ENCODE assay signal across 34 cellular contexts in the genomic region with DNA sequence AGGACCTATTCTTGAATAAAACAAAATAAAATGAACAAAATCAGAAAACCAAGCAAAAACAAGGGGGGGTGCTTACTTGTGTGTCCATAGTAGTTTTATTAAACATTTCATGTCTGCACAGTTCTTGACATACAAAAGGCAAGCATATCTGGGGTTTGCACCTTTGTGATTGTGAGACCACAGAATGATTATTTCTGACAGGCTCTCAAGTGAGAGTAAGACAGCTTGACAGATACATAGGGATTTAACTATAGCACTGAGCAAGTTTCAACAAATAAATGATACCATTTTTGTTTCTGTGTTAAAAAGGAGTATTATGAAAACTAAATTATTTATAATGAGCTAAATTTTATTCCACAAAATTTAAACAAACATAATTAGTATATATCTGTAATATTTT.
DNase-seq lines count a peak whose midpoint lies in the region; ATAC-seq, FAIRE-seq and TF ChIP-seq lines count a peak whose summit lies in the region.
"Had no signal": no experiment of that assay in that cellular context is flagged by ENCODE, and none has a peak within 500 bp of the region (broad histone marks: within the 10 kb centered on the region; RNA-seq: fewer than 3 reads in every experiment).

No MANE protein-coding gene starts in this region.

- peak; percentile 74 for FAIRE-seq in A204.1 (lab: Jason Lieb, UNC)
- FAIRE-seq: A549, D721Med had no signal

- in situ Hi-C loops in brain microvascular endothelial cell (cut with HindIII; ENCODE audit: low pct_ligation_motif_present, low sequenced_read_pairs): no loop called here

- H3K4me1 Mint-ChIP-seq in natural killer cell: no peaks in the 10 kb centered on the region
- H3K4me1 Mint-ChIP-seq: B cell; CD14-positive monocyte; CD4-positive, alpha-beta memory T cell; CD4-positive, CD25-positive, alpha-beta regulatory T cell; CD8-positive, alpha-beta memory T cell had no signal

- H4K20me1 ChIP-seq in neural cell (ENCODE audit: insufficient read depth): no peaks in the 10 kb centered on the region
- H4K20me1 ChIP-seq: BLaER1; BLaER1 treated with 17β-estradiol and CSF1 and Interleukin-3, amounts not matched to agents 10 nM and 100 nM had no signal

- H3K27me3 ChIP-seq in neural cell (ENCODE audit: insufficient read depth, low read depth, low read length) (no peaks in the 10 kb centered on the region), brain microvascular endothelial cell (replicated peaks) (no peaks in the 10 kb centered on the region)
- H3K27me3 ChIP-seq: BE2C; BLaER1; BLaER1 treated with 17β-estradiol and CSF1 and Interleukin-3, amounts not matched to agents 10 nM and 100 nM had no signal

- no peaks in the 10 kb centered on the region for H3K9me2 ChIP-seq in neural cell (ENCODE audit: insufficient read depth, low read length)

- H3K36me3 ChIP-seq in neural cell (ENCODE audit: insufficient read depth, low read length) (no peaks in the 10 kb centered on the region), brain microvascular endothelial cell (replicated peaks) (no peaks in the 10 kb centered on the region)
- H3K36me3 ChIP-seq: BE2C; BLaER1; BLaER1 treated with 17β-estradiol and CSF1 and Interleukin-3, amounts not matched to agents 10 nM and 100 nM had no signal

- H3K79me2 ChIP-seq in neural cell (replicated peaks; ENCODE audit: insufficient read depth, low read length): no peaks in the 10 kb centered on the region

- H3K27ac ChIP-seq in neural cell (ENCODE audit: low read length): no peak overlapping the region
- no peak overlapping the region for H3K27ac ChIP-seq in brain microvascular endothelial cell
- H3K27ac ChIP-seq: 22Rv1; A549; BLaER1; BLaER1 treated with 17β-estradiol and CSF1 and Interleukin-3, amounts not matched to agents 10 nM and 100 nM; C4-2B had no signal

- TF ChIP-seq EP300 in neural cell (conservative IDR thresholded peaks at IDR 0.05; ENCODE audit: poor library complexity, severe bottlenecking): peak; percentile 99

- no peak overlapping the region for H3K4me2 ChIP-seq in neural cell (ENCODE audit: low read length)
- H3K4me2 ChIP-seq: A549; BLaER1; BLaER1 treated with 17β-estradiol and CSF1 and Interleukin-3, amounts not matched to agents 10 nM and 100 nM had no signal

- H3K9ac ChIP-seq in neural cell (ENCODE audit: low read length): no peak overlapping the region
- H3K9ac ChIP-seq: BLaER1; BLaER1 treated with 17β-estradiol and CSF1 and Interleukin-3, amounts not matched to agents 10 nM and 100 nM had no signal

- H3K9me3 ChIP-seq in neural cell (ENCODE audit: low read length): no peaks in the 10 kb centered on the region
- H3K9me3 ChIP-seq: A549; BE2C; BLaER1; BLaER1 treated with 17β-estradiol and CSF1 and Interleukin-3, amounts not matched to agents 10 nM and 100 nM; Caco-2 had no signal

- TF ChIP-seq CTCF in neural cell (IDR thresholded peaks at IDR 0.05; ENCODE audit: poor library complexity, severe bottlenecking) (no peak), natural killer cell (IDR thresholded peaks at IDR 0.05) (no peak), brain microvascular endothelial cell (IDR thresholded peaks at IDR 0.05; ENCODE audit: low read depth, low read length, missing control alignments) (no peak)

- H3K9me3 Mint-ChIP-seq in natural killer cell: peaks cover 7 to 16% of the 10 kb centered on the region in 2 donors
- H3K9me3 Mint-ChIP-seq: CD4-positive, alpha-beta T cell; CD8-positive, alpha-beta T cell had no signal

- TF ChIP-seq RAD21 in neural cell (conservative IDR thresholded peaks at IDR 0.05): no peak

- H3F3A ChIP-seq in neural cell (ENCODE audit: insufficient read depth, low read length, poor library complexity, severe bottlenecking): no peaks in the 10 kb centered on the region

- ATAC-seq in natural killer cell: no peak
- ATAC-seq: A549; CD8-positive, alpha-beta T cell had no signal

- H3K27me3 Mint-ChIP-seq in natural killer cell (ENCODE audit: low read depth in 2 of 2): no peaks in the 10 kb centered on the region
- H3K27me3 Mint-ChIP-seq: B cell; CD4-positive, alpha-beta memory T cell; CD4-positive, alpha-beta T cell; CD4-positive, CD25-positive, alpha-beta regulatory T cell had no signal

- H3K4me3 ChIP-seq in neural cell (ENCODE audit: low read length) (no peak overlapping the region), brain microvascular endothelial cell (ENCODE audit: low read depth, low read length) (no peak overlapping the region)
- H3K4me3 ChIP-seq: A549; BLaER1; BLaER1 treated with 17β-estradiol and CSF1 and Interleukin-3, amounts not matched to agents 10 nM and 100 nM had no signal

- no peak overlapping the region for H2AFZ ChIP-seq in neural cell (ENCODE audit: low read depth, low read length)

- no peak overlapping the region for H3K27ac Mint-ChIP-seq in natural killer cell
- H3K27ac Mint-ChIP-seq: B cell; CD14-positive monocyte; CD4-positive, alpha-beta memory T cell; CD4-positive, alpha-beta T cell; CD4-positive, CD25-positive, alpha-beta regulatory T cell; CD8-positive, alpha-beta memory T cell; CD8-positive, alpha-beta T cell had no signal

- intact Hi-C loops in natural killer cell (cut with micrococcal nuclease): no loop called here

- peak; percentile 70 for DNase-seq in OCI-M1 (lab: John Stamatoyannopoulos, UW)
- no peak for DNase-seq in natural killer cell
- DNase-seq in brain microvascular endothelial cell: no peak
- DNase-seq in NCI-H748 treated with DMSO at 0.1 percent for 48 hours (lab: John Stamatoyannopoulos, UW): no peak
- DNase-seq: 8988T; ACHN; AML-193; BE2C; C1 segment of cervical spinal cord; Caco-2; Calu3; CD4-positive, alpha-beta memory T cell; CD4-positive, alpha-beta T cell; CD4-positive, CD25-positive, alpha-beta regulatory T cell; CD8-positive, alpha-beta memory T cell; CD8-positive, alpha-beta T cell; COR-L47; DMS 273 treated with DMSO at 0.1 percent for 48 hours; DMS153; DMS53; DMS79; DMS79 treated with DMSO at 0.1 percent for 48 hours; DND-41; EL had no signal

- H3K4me3 Mint-ChIP-seq in natural killer cell: no peak overlapping the region
- H3K4me3 Mint-ChIP-seq: B cell; CD14-positive monocyte; CD4-positive, alpha-beta memory T cell; CD4-positive, alpha-beta T cell; CD4-positive, CD25-positive, alpha-beta regulatory T cell; CD8-positive, alpha-beta memory T cell; CD8-positive, alpha-beta T cell had no signal

- H3K36me3 Mint-ChIP-seq in natural killer cell: peaks cover 15% of the 10 kb centered on the region
- H3K36me3 Mint-ChIP-seq: CD14-positive monocyte; CD4-positive, alpha-beta memory T cell; CD4-positive, CD25-positive, alpha-beta regulatory T cell; CD8-positive, alpha-beta memory T cell; CD8-positive, alpha-beta T cell had no signal

TF ChIP-seq in neural cell, 6 proteins besides CTCF, POLR2A, EP300 and RAD21:
- TF ChIP-seq EZH2 (IDR thresholded peaks at IDR 0.05; ENCODE audit: borderline replicate concordance, insufficient read depth, low read length, poor library complexity, severe bottlenecking): no peak
- no peak for TF ChIP-seq MXI1 (conservative IDR thresholded peaks at IDR 0.05; ENCODE audit: poor library complexity, severe bottlenecking)
- TF ChIP-seq SMC3 (conservative IDR thresholded peaks at IDR 0.05; ENCODE audit: poor library complexity): no peak
- TF ChIP-seq REST (IDR thresholded peaks at IDR 0.05; ENCODE audit: borderline replicate concordance): no peak
- TF ChIP-seq POLR2AphosphoS5 (IDR thresholded peaks at IDR 0.05): peak; percentile 89
TF ChIP-seq in neural cell: peak in this region for 1.
